In genomic region chr10:26697163-26697921, GRCh38 we compare ENCODE assay signal across 8 cellular contexts. TPM values are rescaled to one million over a fixed set of nuclear protein-coding genes. Genes with fewer than 3 reads are reported as not detected.
DNase-seq lines count a peak whose midpoint lies in the region; ATAC-seq, FAIRE-seq and TF ChIP-seq lines count a peak whose summit lies in the region.

A gene with protein sequence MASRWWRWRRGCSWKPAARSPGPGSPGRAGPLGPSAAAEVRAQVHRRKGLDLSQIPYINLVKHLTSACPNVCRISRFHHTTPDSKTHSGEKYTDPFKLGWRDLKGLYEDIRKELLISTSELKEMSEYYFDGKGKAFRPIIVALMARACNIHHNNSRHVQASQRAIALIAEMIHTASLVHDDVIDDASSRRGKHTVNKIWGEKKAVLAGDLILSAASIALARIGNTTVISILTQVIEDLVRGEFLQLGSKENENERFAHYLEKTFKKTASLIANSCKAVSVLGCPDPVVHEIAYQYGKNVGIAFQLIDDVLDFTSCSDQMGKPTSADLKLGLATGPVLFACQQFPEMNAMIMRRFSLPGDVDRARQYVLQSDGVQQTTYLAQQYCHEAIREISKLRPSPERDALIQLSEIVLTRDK (plus strand): TSS chr10:26697701. CDS start chr10:26697712, 11 bp downstream.

- no peak for TF ChIP-seq RAD21 in A549 (conservative IDR thresholded peaks at IDR 0.05 in 1 of 2, IDR thresholded peaks at IDR 0.05 in 1 of 2)

- no peaks in the 10 kb centered on the region for H3K27me3 ChIP-seq in layer of hippocampus (ENCODE audit: control insufficient read depth, insufficient read depth, low read length)

- peak; percentile 69 to 73 for DNase-seq in A549 (ENCODE audit: low read depth in 1 of 2, low spot score in 1 of 2)
- peak; percentile 66 for DNase-seq in NCI-H2227 treated with DMSO at 0.1 percent for 48 hours (lab: John Stamatoyannopoulos, UW)
- peak; percentile 52 to 53 for DNase-seq in activated CD4-positive, alpha-beta T cell treated with anti-CD3 and anti-CD28 coated beads for 24 hours (ENCODE audit: low read depth in 2 of 2)
- no peak for DNase-seq in chondrocyte (ENCODE audit: low spot score)
- DNase-seq in stimulated activated CD4-positive, alpha-beta T cell treated with anti-CD3 and anti-CD28 coated beads, Interleukin-1b, Interleukin-23, amount 100 ng/mL, for 48 hours = peak; percentile 65

- FAIRE-seq in A549 (lab: Jason Lieb, UNC) = no peak

- H3K27ac ChIP-seq in A549 (peak within 1 kb of the TSS; percentile 96 to 100), layer of hippocampus (ENCODE audit: low read depth, low read length) (peak within 1 kb of the TSS; percentile 92)

- 0% methylated on average over 20 of the region's 82 CpGs for WGBS in A549 (ENCODE audit: missing lambda C conversion rate)

- TF ChIP-seq EP300 in A549 (IDR thresholded peaks at IDR 0.05) = no peak

- H3K9me3 ChIP-seq in A549 = no peaks in the 10 kb centered on the region

- H3K4me3 ChIP-seq in A549 = peak within 1 kb of the TSS; percentile 88

- peaks cover 2% of the 10 kb centered on the region for H3K27me3 Mint-ChIP-seq in chondrocyte (ENCODE audit: low read depth)

- TF ChIP-seq CTCF in A549 (IDR thresholded peaks at IDR 0.05) (no peak), chondrocyte (IDR thresholded peaks at IDR 0.05) (no peak)

- H3K4me3 Mint-ChIP-seq in chondrocyte (ENCODE audit: unreplicated experiment) = peak within 1 kb of the TSS; percentile 98

- peak; percentile 48 for TF ChIP-seq POLR2A in A549 (IDR thresholded peaks at IDR 0.05; ENCODE audit: low read length)

- peaks cover 19% of the 10 kb centered on the region for H3K4me1 Mint-ChIP-seq in chondrocyte (ENCODE audit: low read depth)

- H3K9me3 Mint-ChIP-seq in chondrocyte (ENCODE audit: low read depth) = no peaks in the 10 kb centered on the region

- CTCF ChIA-PET in A549 (lab: Yijun Ruan, JAX) = interaction anchor here (0.6 to 1.6 kb wide), 5 partner anchors 12 to 184 kb away, joined by 3 to 5 read pairs (median 3); no protein-coding TSS in a partner anchor

- ATAC-seq in A549 (peak; percentile 94 to 96), GM18508 (IDR thresholded peaks at IDR 0.05; ENCODE audit: insufficient read depth, unreplicated experiment) (peak; percentile 49), HG02973 (IDR thresholded peaks at IDR 0.05; ENCODE audit: unreplicated experiment) (peak; percentile 73)

- POLR2A ChIA-PET in A549 (lab: Yijun Ruan, JAX) = interaction anchor here (0.6 to 1.1 kb wide), 4 partner anchors 11 to 457 kb away, joined by 3 read pairs; partner anchors contain the start of genes ABI1 and YME1L1

- peaks cover 13% of the 10 kb centered on the region for H3K4me1 ChIP-seq in A549

- H3K36me3 Mint-ChIP-seq in chondrocyte (ENCODE audit: low read depth) = peaks cover 2% of the 10 kb centered on the region

- peak within 1 kb of the TSS; percentile 95 for H3K4me2 ChIP-seq in A549

- peak within 1 kb of the TSS; percentile 81 for H3K27ac Mint-ChIP-seq in chondrocyte (ENCODE audit: unreplicated experiment)

TF ChIP-seq in A549, 52 proteins besides CTCF, POLR2A, EP300 and RAD21 (continues in another document):
- no peak for TF ChIP-seq GATA3 (IDR thresholded peaks at IDR 0.05; ENCODE audit: borderline replicate concordance)
- TF ChIP-seq MYC (IDR thresholded peaks at IDR 0.05; ENCODE audit: borderline replicate concordance, low read length) = no peak
- no peak for TF ChIP-seq FOSB (CRISPR knock-in tag; IDR thresholded peaks at IDR 0.05)
- no peak for TF ChIP-seq MAZ (IDR thresholded peaks at IDR 0.05; ENCODE audit: borderline replicate concordance, low read depth, low read length)
- no peak for TF ChIP-seq HOXB5 (CRISPR knock-in tag; IDR thresholded peaks at IDR 0.05)
- no peak for TF ChIP-seq RCOR1 (IDR thresholded peaks at IDR 0.05; ENCODE audit: low read depth, low read length)
- no peak for TF ChIP-seq JUNB (IDR thresholded peaks at IDR 0.05)
- TF ChIP-seq ZFP36 (IDR thresholded peaks at IDR 0.05; ENCODE audit: borderline replicate concordance, partially characterized antibody) = no peak
- TF ChIP-seq POLR2AphosphoS2 (conservative IDR thresholded peaks at IDR 0.05; ENCODE audit: low read length) = no peak
- no peak for TF ChIP-seq EHMT2 (IDR thresholded peaks at IDR 0.05; ENCODE audit: low read depth)
- TF ChIP-seq HOXB13 (CRISPR knock-in tag; IDR thresholded peaks at IDR 0.05; ENCODE audit: low read depth) = no peak
- TF ChIP-seq PHF8 (IDR thresholded peaks at IDR 0.05; ENCODE audit: borderline replicate concordance, low read depth) = peak; percentile 97
- TF ChIP-seq JUN (IDR thresholded peaks at IDR 0.05) = peak in 1 of 2 experiments; percentile 84; a peak in 3 of 5 replicates
- TF ChIP-seq, protein P1, sequence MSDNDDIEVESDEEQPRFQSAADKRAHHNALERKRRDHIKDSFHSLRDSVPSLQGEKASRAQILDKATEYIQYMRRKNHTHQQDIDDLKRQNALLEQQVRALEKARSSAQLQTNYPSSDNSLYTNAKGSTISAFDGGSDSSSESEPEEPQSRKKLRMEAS (IDR thresholded peaks at IDR 0.05) = peak; percentile 32
- TF ChIP-seq CHD4 (IDR thresholded peaks at IDR 0.05; ENCODE audit: borderline replicate concordance) = no peak
- TF ChIP-seq REST (IDR thresholded peaks at IDR 0.05) = no peak
- no peak for TF ChIP-seq NPAS2 (CRISPR knock-in tag; IDR thresholded peaks at IDR 0.05; ENCODE audit: borderline replicate concordance)
- no peak for TF ChIP-seq CBX8 (IDR thresholded peaks at IDR 0.05)
- TF ChIP-seq, protein P2, sequence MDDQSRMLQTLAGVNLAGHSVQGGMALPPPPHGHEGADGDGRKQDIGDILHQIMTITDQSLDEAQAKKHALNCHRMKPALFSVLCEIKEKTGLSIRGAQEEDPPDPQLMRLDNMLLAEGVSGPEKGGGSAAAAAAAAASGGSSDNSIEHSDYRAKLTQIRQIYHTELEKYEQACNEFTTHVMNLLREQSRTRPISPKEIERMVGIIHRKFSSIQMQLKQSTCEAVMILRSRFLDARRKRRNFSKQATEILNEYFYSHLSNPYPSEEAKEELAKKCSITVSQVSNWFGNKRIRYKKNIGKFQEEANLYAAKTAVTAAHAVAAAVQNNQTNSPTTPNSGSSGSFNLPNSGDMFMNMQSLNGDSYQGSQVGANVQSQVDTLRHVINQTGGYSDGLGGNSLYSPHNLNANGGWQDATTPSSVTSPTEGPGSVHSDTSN (IDR thresholded peaks at IDR 0.05) = no peak
- TF ChIP-seq E2F6 (IDR thresholded peaks at IDR 0.05; ENCODE audit: borderline replicate concordance, low read depth) = 0 out of 2 replicates have a peak, but pooled peaks have one; percentile 11
- no peak for TF ChIP-seq HDAC2 (IDR thresholded peaks at IDR 0.05)
- no peak for TF ChIP-seq TP53 (CRISPR knock-in tag; IDR thresholded peaks at IDR 0.05)
- no peak for TF ChIP-seq KDM5A (IDR thresholded peaks at IDR 0.05)
- TF ChIP-seq CHD2 (IDR thresholded peaks at IDR 0.05; ENCODE audit: low read length, partially characterized antibody) = no peak
- TF ChIP-seq SREBF2 (IDR thresholded peaks at IDR 0.05) = no peak
- TF ChIP-seq RFX5 (IDR thresholded peaks at IDR 0.05) = no peak
- no peak for TF ChIP-seq FOXS1 (CRISPR knock-in tag; IDR thresholded peaks at IDR 0.05)

RNA-seq across cellular contexts. Expression of the gene that starts here (rescaled TPM):
- polyA plus RNA-seq in A549 (2011; rRNA removed) = 24.2 and 24.8 TPM in 2 replicates
- 22.4 and 23.0 TPM in 2 replicates for polyA plus RNA-seq in A549 (2012; cell fraction: cytosol; rRNA removed)
- 15.6 and 20.6 TPM in 2 replicates for polyA plus RNA-seq in A549 (2012; cell fraction: nucleus; rRNA removed)
- polyA plus RNA-seq in A549 (2017; fragmentation: RNase III; extraction: RNeasy Plus Mini Kit Qiagen cat#74134 plus additional on column Dnase treatment) = 14.3 to 18.4 TPM (median 14.9 TPM) in 3 replicates
- 13.4 and 17.9 TPM in 2 replicates for polyA minus RNA-seq in A549 (2011; rRNA and poly(A)+ RNA removed)
- 2.9 to 7.1 TPM (median 3.6 TPM) in 3 replicates for total RNA-seq in chondrocyte
